22 cellular contexts compared by ENCODE assay signal in the genomic region with DNA sequence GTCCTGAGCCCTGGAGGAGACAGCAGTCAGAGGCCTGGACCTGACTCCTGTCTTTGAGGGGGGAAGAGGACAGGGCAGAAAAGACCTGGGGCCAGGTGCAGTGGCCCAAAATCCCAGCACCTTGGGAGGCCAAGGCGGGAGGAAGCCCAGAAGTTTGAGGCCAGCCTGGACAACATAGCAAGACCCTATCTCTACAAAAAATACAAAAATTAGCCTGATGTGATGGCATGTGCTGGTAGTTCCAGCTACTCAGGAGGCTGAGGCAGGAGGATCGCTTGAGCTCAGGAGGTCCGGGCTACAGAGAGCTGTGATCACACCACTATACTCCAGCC.
DNase-seq lines count a peak whose midpoint lies in the region; ATAC-seq and TF ChIP-seq lines count a peak whose summit lies in the region.
"Had no signal": no experiment of that assay in that cellular context is flagged by ENCODE, and none has a peak within 500 bp of the region (broad histone marks: within the 10 kb centered on the region; RNA-seq: fewer than 3 reads in every experiment).

No MANE protein-coding gene starts in this region.

- TF ChIP-seq CTCF in HEK293 (tag by site-specific recombination; IDR thresholded peaks at IDR 0.05) (no peak), brain (conservative IDR thresholded peaks at IDR 0.05) (peak in 1 of 2 experiments; percentile 34), thoracic aorta (IDR thresholded peaks at IDR 0.05) (no peak)

- H3K9me3 Mint-ChIP-seq in brain, result peaks cover 1 to 10% (median 3%) of the 10 kb centered on the region in 5 experiments
- H3K9me3 Mint-ChIP-seq: activated CD8-positive, alpha-beta T cell treated with anti-CD3 and anti-CD28 coated beads for 36 hours; activated naive CD4-positive, alpha-beta T cell treated with anti-CD3 and anti-CD28 coated beads, Interleukin-2, amount 50 U/mL, for 24 hours; activated T-helper 2 cell treated with anti-CD3 and anti-CD28 coated beads, Interferon-gamma antibody, Interleukin-2, Interleukin-4, amounts not matched to agents 10 μg/mL and 5 μg/mL and 100 μg/mL, durations not matched to agents 14 hours and 24 hours and 36 hours had no signal

- H3K4me1 ChIP-seq in HEK293 (ENCODE audit: control insufficient read depth, insufficient read depth, low read length), result peaks cover 16% of the 10 kb centered on the region
- peaks cover 78 to 98% of the 10 kb centered on the region in 2 donors for H3K4me1 ChIP-seq in thoracic aorta (ENCODE audit: control insufficient read depth in 1 of 2, low read depth in 2 of 2)

- POLR2A ChIA-PET in HEK293 (lab: Yijun Ruan, JAX), result no interaction called here

- peaks cover 88% of the 10 kb centered on the region for H3K4me1 Mint-ChIP-seq in brain
- H3K4me1 Mint-ChIP-seq: activated naive CD4-positive, alpha-beta T cell treated with anti-CD3 and anti-CD28 coated beads, Interleukin-2, amount 50 U/mL, for 24 hours; immature natural killer cell had no signal

- H3K4me3 ChIP-seq in HEK293 (ENCODE audit: low read depth, low read length) (no peak overlapping the region), thoracic aorta (no peak overlapping the region)
- H3K4me3 ChIP-seq: BLaER1, smooth muscle cell had no signal

- peak overlapping the region; percentile 81 to 98 (median 90) for H3K27ac Mint-ChIP-seq in brain
- H3K27ac Mint-ChIP-seq: activated CD8-positive, alpha-beta T cell treated with anti-CD3 and anti-CD28 coated beads for 36 hours; activated naive CD4-positive, alpha-beta T cell treated with anti-CD3 and anti-CD28 coated beads, Interleukin-2, amount 50 U/mL, for 24 hours; activated T-helper 2 cell treated with anti-CD3 and anti-CD28 coated beads, Interferon-gamma antibody, Interleukin-2, Interleukin-4, amounts not matched to agents 10 μg/mL and 5 μg/mL and 100 μg/mL, durations not matched to agents 14 hours and 24 hours and 36 hours; immature natural killer cell had no signal

- no peaks in the 10 kb centered on the region for H3K36me3 ChIP-seq in HEK293 (ENCODE audit: control insufficient read depth in 2 of 2, insufficient read depth in 1 of 2, low read length in 2 of 2)
- H3K36me3 ChIP-seq in thoracic aorta, result no peaks in the 10 kb centered on the region
- H3K36me3 ChIP-seq: BLaER1, neutrophil had no signal

- DNase-seq in thoracic aorta (ENCODE audit: low spot score), result no peak
- DNase-seq in head of caudate nucleus, result no peak
- no peak for DNase-seq in medulla oblongata (ENCODE audit: extremely low spot score)
- no peak for DNase-seq in stimulated activated naive CD8-positive, alpha-beta T cell treated with anti-CD3 and anti-CD28 coated beads, Interleukin-15, Interleukin-2, amounts not matched to agents 100 U/mL and 50 U/mL, for 24 hours
- DNase-seq: activated CD8-positive, alpha-beta T cell treated with anti-CD3 and anti-CD28 coated beads for 36 hours; DMS79; effector CD4-positive, alpha-beta T cell; GDM1; immature natural killer cell; NCI-H1092 treated with DMSO at 0.1 percent for 48 hours; NCI-H187 treated with DMSO at 0.1 percent for 48 hours; NCI-H524 treated with DMSO at 0.1 percent for 48 hours; NK-92 treated with Interleukin-12 subunit alpha and Interleukin-12 subunit beta, amount 100 ng/mL, for 24 hours; stimulated activated CD4-positive, alpha-beta T cell treated with anti-CD3 and anti-CD28 coated beads, Interleukin-2, amount 100 ng/mL, for 24 hours had no signal

- CTCF ChIA-PET in HEK293 (lab: Yijun Ruan, JAX), result interaction anchor here (0.5 to 1.0 kb wide), 5 partner anchors 9 to 864 kb away, joined by 3 read pairs; no protein-coding TSS in a partner anchor

- no peaks in the 10 kb centered on the region for H3K27me3 Mint-ChIP-seq in brain

- no peak overlapping the region for H3K27ac ChIP-seq in HEK293 (ENCODE audit: extremely low read depth, low read depth, low read length)
- peak overlapping the region; percentile 88 for H3K27ac ChIP-seq in layer of hippocampus (ENCODE audit: low read depth, low read length)
- peak overlapping the region; percentile 98 to 100 for H3K27ac ChIP-seq in thoracic aorta
- H3K27ac ChIP-seq: BLaER1, neutrophil had no signal

- intact Hi-C loops in head of caudate nucleus (cut with DNase I), result no loop called here

- H3K4me3 Mint-ChIP-seq in brain, result no peak overlapping the region
- H3K4me3 Mint-ChIP-seq: activated CD8-positive, alpha-beta T cell treated with anti-CD3 and anti-CD28 coated beads for 36 hours; activated naive CD4-positive, alpha-beta T cell treated with anti-CD3 and anti-CD28 coated beads, Interleukin-2, amount 50 U/mL, for 24 hours; immature natural killer cell had no signal

- no peaks in the 10 kb centered on the region for H3K9me3 ChIP-seq in HEK293 (ENCODE audit: control insufficient read depth, insufficient read depth, low read depth, low read length)
- H3K9me3 ChIP-seq in thoracic aorta, result no peaks in the 10 kb centered on the region
- H3K9me3 ChIP-seq: neutrophil had no signal

- H3K27me3 ChIP-seq in layer of hippocampus (ENCODE audit: control insufficient read depth, insufficient read depth, low read length), result peaks cover 3% of the 10 kb centered on the region
- no peaks in the 10 kb centered on the region for H3K27me3 ChIP-seq in thoracic aorta (replicated peaks; ENCODE audit: insufficient read depth)

- ATAC-seq in thoracic aorta (ENCODE audit: insufficient number of reproducible peaks, low FRiP score, low read depth), result no peak
- ATAC-seq in stimulated activated naive CD8-positive, alpha-beta T cell treated with anti-CD3 and anti-CD28 coated beads, Interleukin-15, Interleukin-2, amounts not matched to agents 100 U/mL and 50 U/mL, for 24 hours, result no peak
- ATAC-seq: activated CD8-positive, alpha-beta T cell treated with anti-CD3 and anti-CD28 coated beads for 36 hours had no signal

- H3K36me3 Mint-ChIP-seq in brain, result peaks cover 3% of the 10 kb centered on the region
- H3K36me3 Mint-ChIP-seq: activated naive CD4-positive, alpha-beta T cell treated with anti-CD3 and anti-CD28 coated beads, Interleukin-2, amount 50 U/mL, for 24 hours; immature natural killer cell had no signal

TF ChIP-seq in HEK293, 187 proteins besides CTCF, POLR2A, EP300 and RAD21:
- no peak for TF ChIP-seq OSR2 (tag by site-specific recombination; IDR thresholded peaks at IDR 0.05)
- TF ChIP-seq ZNF548 (tag by site-specific recombination; IDR thresholded peaks at IDR 0.05), result no peak
- TF ChIP-seq ZBTB8A (tag by site-specific recombination; IDR thresholded peaks at IDR 0.05), result peak; percentile 60; the same call in 1 of the 2 replicates
- TF ChIP-seq, protein P1, sequence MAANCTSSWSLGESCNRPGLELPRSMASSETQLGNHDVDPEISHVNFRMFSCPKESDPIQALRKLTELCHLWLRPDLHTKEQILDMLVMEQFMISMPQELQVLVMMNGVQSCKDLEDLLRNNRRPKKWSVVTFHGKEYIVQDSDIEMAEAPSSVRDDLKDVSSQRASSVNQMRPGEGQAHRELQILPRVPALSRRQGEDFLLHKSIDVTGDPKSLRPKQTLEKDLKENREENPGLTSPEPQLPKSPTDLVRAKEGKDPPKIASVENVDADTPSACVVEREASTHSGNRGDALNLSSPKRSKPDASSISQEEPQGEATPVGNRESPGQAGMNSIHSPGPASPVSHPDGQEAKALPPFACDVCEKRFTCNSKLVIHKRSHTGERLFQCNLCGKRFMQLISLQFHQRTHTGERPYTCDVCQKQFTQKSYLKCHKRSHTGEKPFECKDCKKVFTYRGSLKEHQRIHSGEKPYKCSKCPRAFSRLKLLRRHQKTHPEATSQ (tag by site-specific recombination; IDR thresholded peaks at IDR 0.05), result peak; percentile 52; the same call in 1 of the 2 replicates
- TF ChIP-seq ZNF670 (tag by site-specific recombination; IDR thresholded peaks at IDR 0.05; ENCODE audit: low read depth), result no peak
- no peak for TF ChIP-seq ZNF311 (tag by site-specific recombination; IDR thresholded peaks at IDR 0.05; ENCODE audit: borderline replicate concordance)
- TF ChIP-seq ZNF560 (tag by site-specific recombination; IDR thresholded peaks at IDR 0.05; ENCODE audit: borderline replicate concordance), result no peak
- peak; percentile 100 for TF ChIP-seq ZNF121 (tag by site-specific recombination; IDR thresholded peaks at IDR 0.05)
- no peak for TF ChIP-seq GLIS1 (tag by site-specific recombination; IDR thresholded peaks at IDR 0.05)
- TF ChIP-seq SCRT2 (tag by site-specific recombination; IDR thresholded peaks at IDR 0.05), result no peak
- TF ChIP-seq YY1 (tag by site-specific recombination; IDR thresholded peaks at IDR 0.05), result no peak
- TF ChIP-seq ZNF580 (tag by site-specific recombination; IDR thresholded peaks at IDR 0.05), result peak; percentile 83
- no peak for TF ChIP-seq REPIN1 (tag by site-specific recombination; IDR thresholded peaks at IDR 0.05; ENCODE audit: low read depth)
